In the genomic region with DNA sequence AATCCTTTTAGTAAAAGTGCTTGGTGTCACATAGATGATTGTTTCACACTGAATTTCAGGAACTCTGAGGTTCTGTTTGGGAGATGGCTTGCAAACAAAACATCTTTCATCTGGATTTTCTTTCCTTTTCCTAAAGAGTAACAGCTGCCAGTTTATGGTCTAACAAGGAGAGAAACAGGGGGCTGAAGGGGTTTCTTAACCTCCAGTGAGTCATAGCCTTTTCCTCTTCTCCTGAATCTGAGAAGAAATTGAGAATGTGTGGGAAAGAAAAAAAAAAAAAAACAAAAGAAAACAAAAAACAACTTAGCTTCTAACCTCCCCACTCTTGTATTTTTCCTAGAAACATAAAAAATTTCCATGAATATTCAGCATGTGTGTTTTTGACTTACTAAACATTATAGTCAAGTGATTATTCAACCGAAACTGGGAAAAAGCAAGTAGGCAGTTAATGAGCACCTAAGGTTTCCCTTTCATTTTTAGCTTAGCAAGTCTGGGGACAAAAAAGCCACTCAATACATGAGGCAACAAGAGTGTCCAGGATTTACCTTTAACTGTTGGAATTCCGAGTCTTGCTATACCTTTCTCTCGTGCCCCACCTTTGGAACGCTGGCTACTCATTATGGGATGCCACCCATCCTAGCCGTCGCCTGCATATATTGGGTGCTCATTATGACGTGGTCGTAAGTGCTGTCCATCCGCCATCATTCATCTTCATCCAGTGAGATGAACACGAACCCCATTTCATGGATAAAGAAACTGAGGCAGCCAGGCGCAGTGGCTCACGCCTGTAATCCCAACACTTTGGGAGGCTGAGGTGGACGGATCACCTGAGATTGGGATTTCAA, we compare ENCODE assay signal across 8 cellular contexts. TPM values are rescaled to one million over a fixed set of nuclear protein-coding genes. Genes with fewer than 3 reads are reported as not detected.
A peak's percentile ranks its signal among the peaks of the same experiment; 100 is the strongest.
DNase-seq lines count a peak whose midpoint lies in the region; ATAC-seq and TF ChIP-seq lines count a peak whose summit lies in the region.

No MANE protein-coding gene starts in this region.

- no peaks in the 10 kb centered on the region for H3K27me3 Mint-ChIP-seq in CD8-positive, alpha-beta T cell (ENCODE audit: low read depth)
- peaks cover 24% of the 10 kb centered on the region for H3K27me3 Mint-ChIP-seq in GM23338 (ENCODE audit: insufficient read depth, low read depth, poor library complexity)
- peaks cover 6% of the 10 kb centered on the region for H3K27me3 Mint-ChIP-seq in activated T-helper 2 cell treated with anti-CD3 and anti-CD28 coated beads, Interferon-gamma antibody, Interleukin-2, Interleukin-4, amounts not matched to agents 10 μg/mL and 5 μg/mL and 100 μg/mL, durations not matched to agents 14 hours and 24 hours and 36 hours (ENCODE audit: low read depth)
- H3K27me3 Mint-ChIP-seq in naive B cell: no peaks in the 10 kb centered on the region

- intact Hi-C loops in CD8-positive, alpha-beta T cell (cut with DNase I, micrococcal nuclease): no loop called here
- intact Hi-C loops in activated T-helper 2 cell treated with anti-CD3 and anti-CD28 coated beads, Interferon-gamma antibody, Interleukin-2, Interleukin-4, amounts not matched to agents 10 μg/mL and 5 μg/mL and 100 μg/mL, durations not matched to agents 14 hours and 24 hours and 36 hours (cut with micrococcal nuclease): no loop called here

- no peak for TF ChIP-seq CTCF in CD8-positive, alpha-beta T cell (IDR thresholded peaks at IDR 0.05)
- TF ChIP-seq CTCF in GM23338 (conservative IDR thresholded peaks at IDR 0.05; ENCODE audit: low read depth in 2 of 2): no peak

- H4K20me1 ChIP-seq in GM23338 (replicated peaks; ENCODE audit: insufficient read depth): peaks cover 4% of the 10 kb centered on the region

- peaks cover 8% of the 10 kb centered on the region for H3F3A ChIP-seq in GM23338 (replicated peaks; ENCODE audit: low read depth)

- peaks cover 22% of the 10 kb centered on the region for H3K36me3 Mint-ChIP-seq in CD8-positive, alpha-beta T cell
- H3K36me3 Mint-ChIP-seq in GM23338 (ENCODE audit: low read depth) (peaks cover 12% of the 10 kb centered on the region; the same call in 2 of the 3 replicates), naive B cell (peaks cover 5 to 16% of the 10 kb centered on the region in 2 donors)
- H3K36me3 Mint-ChIP-seq in activated T-helper 2 cell treated with anti-CD3 and anti-CD28 coated beads, Interferon-gamma antibody, Interleukin-2, Interleukin-4, amounts not matched to agents 10 μg/mL and 5 μg/mL and 100 μg/mL, durations not matched to agents 14 hours and 24 hours and 36 hours (ENCODE audit: low read depth): peaks cover 33% of the 10 kb centered on the region

- POLR2A ChIA-PET in CD8-positive, alpha-beta T cell (lab: Charles Lee): interaction anchor here (0.6 to 4.1 kb wide), 4 partner anchors 8 to 301 kb away, joined by 3 to 26 read pairs (median 3); partner anchors contain the start of genes HPS4 and SRRD

- no peaks in the 10 kb centered on the region for H3K27me3 ChIP-seq in CD8-positive, alpha-beta T cell (ENCODE audit: insufficient read depth, low read length)
- peaks cover 24% of the 10 kb centered on the region for H3K27me3 ChIP-seq in GM23338 (ENCODE audit: insufficient read depth)

- H3K27ac ChIP-seq in CD8-positive, alpha-beta T cell (ENCODE audit: low read depth, low read length): no peak overlapping the region
- no peak overlapping the region for H3K27ac ChIP-seq in GM23338 (ENCODE audit: low read depth)

- peak overlapping the region; percentile 77 for H3K4me3 Mint-ChIP-seq in CD8-positive, alpha-beta T cell
- H3K4me3 Mint-ChIP-seq in GM23338 (peak overlapping the region; percentile 85; the same call in 2 of the 3 replicates), naive B cell (peak overlapping the region in 6 of 8 donors; percentile 22 to 93 (median 84))
- peak overlapping the region; percentile 89 for H3K4me3 Mint-ChIP-seq in activated T-helper 2 cell treated with anti-CD3 and anti-CD28 coated beads, Interferon-gamma antibody, Interleukin-2, Interleukin-4, amounts not matched to agents 10 μg/mL and 5 μg/mL and 100 μg/mL, durations not matched to agents 14 hours and 24 hours and 36 hours (ENCODE audit: low read depth)

- H3K9me3 Mint-ChIP-seq in CD8-positive, alpha-beta T cell: no peaks in the 10 kb centered on the region
- peaks cover 3% of the 10 kb centered on the region; the same call in 2 of the 3 replicates for H3K9me3 Mint-ChIP-seq in GM23338
- H3K9me3 Mint-ChIP-seq in activated T-helper 2 cell treated with anti-CD3 and anti-CD28 coated beads, Interferon-gamma antibody, Interleukin-2, Interleukin-4, amounts not matched to agents 10 μg/mL and 5 μg/mL and 100 μg/mL, durations not matched to agents 14 hours and 24 hours and 36 hours: no peaks in the 10 kb centered on the region
- no peaks in the 10 kb centered on the region for H3K9me3 Mint-ChIP-seq in naive B cell

- H3K4me3 ChIP-seq in CD8-positive, alpha-beta T cell (ENCODE audit: low read depth, low read length): no peak overlapping the region
- H3K4me3 ChIP-seq in GM23338: no peak overlapping the region

- peaks cover 49% of the 10 kb centered on the region for H3K4me1 Mint-ChIP-seq in CD8-positive, alpha-beta T cell (ENCODE audit: low read depth)
- H3K4me1 Mint-ChIP-seq in GM23338 (peaks cover 17% of the 10 kb centered on the region), naive B cell (peaks cover 56 to 71% (median 70%) of the 10 kb centered on the region in 3 donors)
- peaks cover 63% of the 10 kb centered on the region for H3K4me1 Mint-ChIP-seq in activated T-helper 2 cell treated with anti-CD3 and anti-CD28 coated beads, Interferon-gamma antibody, Interleukin-2, Interleukin-4, amounts not matched to agents 10 μg/mL and 5 μg/mL and 100 μg/mL, durations not matched to agents 14 hours and 24 hours and 36 hours (ENCODE audit: low read depth)

- H2AFZ ChIP-seq in GM23338: no peak overlapping the region

- H3K4me1 ChIP-seq in CD8-positive, alpha-beta T cell (ENCODE audit: insufficient read depth, low read length): peaks cover 29% of the 10 kb centered on the region
- peaks cover 12% of the 10 kb centered on the region; the same call in 1 of the 2 replicates for H3K4me1 ChIP-seq in GM23338 (ENCODE audit: insufficient read depth)

- no peak overlapping the region for H3K4me2 ChIP-seq in GM23338

- no peak for ATAC-seq in CD8-positive, alpha-beta T cell
- ATAC-seq in GM23338 (no peak), naive B cell (ENCODE audit: low read depth in 2 of 2) (no peak), GM21526 (IDR thresholded peaks at IDR 0.05; ENCODE audit: low FRiP score, unreplicated experiment) (no peak), HG03045 (IDR thresholded peaks at IDR 0.05; ENCODE audit: unreplicated experiment) (no peak)

- CTCF ChIA-PET in CD8-positive, alpha-beta T cell (lab: Charles Lee): interaction anchor here (1.2 kb wide), 2 partner anchors 64 to 72 kb away, joined by 3 to 5 read pairs; no protein-coding TSS in a partner anchor

- no peak overlapping the region for H3K27ac Mint-ChIP-seq in CD8-positive, alpha-beta T cell
- H3K27ac Mint-ChIP-seq in GM23338: no peak overlapping the region
- H3K27ac Mint-ChIP-seq in activated T-helper 2 cell treated with anti-CD3 and anti-CD28 coated beads, Interferon-gamma antibody, Interleukin-2, Interleukin-4, amounts not matched to agents 10 μg/mL and 5 μg/mL and 100 μg/mL, durations not matched to agents 14 hours and 24 hours and 36 hours: peak overlapping the region; percentile 89
- H3K27ac Mint-ChIP-seq in naive B cell: peak overlapping the region in 4 of 6 donors; percentile 8 to 75 (median 42)

- H3K9me3 ChIP-seq in CD8-positive, alpha-beta T cell (ENCODE audit: low read length): no peaks in the 10 kb centered on the region

- peaks cover 6% of the 10 kb centered on the region for H3K79me2 ChIP-seq in GM23338 (replicated peaks; ENCODE audit: insufficient read depth)

- H3K9me2 ChIP-seq in GM23338 (ENCODE audit: insufficient read depth): 0 out of 2 replicates have a peak, but pooled peaks cover 3% of the 10 kb centered on the region

- H3K36me3 ChIP-seq in CD8-positive, alpha-beta T cell (ENCODE audit: insufficient read depth, low read length): no peaks in the 10 kb centered on the region
- H3K36me3 ChIP-seq in GM23338 (ENCODE audit: insufficient read depth): no peaks in the 10 kb centered on the region

- DNase-seq in CD8-positive, alpha-beta T cell: no peak
- DNase-seq in GM23338 (ENCODE audit: low spot score) (no peak), naive B cell (no peak), iPS-NIHi7 (ENCODE audit: extremely low spot score) (no peak), NCI-H69 (lab: John Stamatoyannopoulos, UW) (no peak)
- no peak for DNase-seq in activated T-helper 2 cell treated with anti-CD3 and anti-CD28 coated beads, Interferon-gamma antibody, Interleukin-2, Interleukin-4, amounts not matched to agents 10 μg/mL and 5 μg/mL and 100 μg/mL, durations not matched to agents 14 hours and 24 hours and 36 hours (ENCODE audit: low spot score)

TF ChIP-seq in GM23338, 12 proteins besides CTCF, POLR2A, EP300 and RAD21 (continues in another document):
- TF ChIP-seq NANOG (IDR thresholded peaks at IDR 0.05; ENCODE audit: borderline replicate concordance): no peak
- no peak for TF ChIP-seq ZNF114 (CRISPR knock-in tag; IDR thresholded peaks at IDR 0.05)
- TF ChIP-seq EZH2phosphoT487 (IDR thresholded peaks at IDR 0.05; ENCODE audit: unreplicated experiment): no peak
- no peak for TF ChIP-seq STAT1 (IDR thresholded peaks at IDR 0.05; ENCODE audit: unreplicated experiment)

RNA-seq across cellular contexts. Expression of gene ASPHD2, which starts 2.3 kb away (rescaled TPM):
- under 1 TPM; 0.90 to 1.00 TPM for total RNA-seq in CD8-positive, alpha-beta T cell
- total RNA-seq in GM23338 (2014; rRNA removed; shearing (Covaris generic)): 9.3 and 10.0 TPM in 2 replicates
- polyA plus RNA-seq in GM23338 (2016; fragmentation: Nextera tagmentation; extraction: Ambion mirVana): 6.0 and 8.3 TPM in 2 replicates
- 14.2 and 14.5 TPM in 2 replicates for total RNA-seq in activated T-helper 2 cell treated with anti-CD3 and anti-CD28 coated beads, Interferon-gamma antibody, Interleukin-2, Interleukin-4, amounts not matched to agents 10 μg/mL and 5 μg/mL and 100 μg/mL, durations not matched to agents 14 hours and 24 hours and 36 hours
- polyA plus RNA-seq in naive B cell (ENCODE audit: low read depth in 6 of 6): 1 to 10 TPM; 2.1 to 9.7 (median 6.6) TPM

RNA-seq across cellular contexts. Expression of gene HPS4, which starts 52.2 kb away (rescaled TPM):
- total RNA-seq in CD8-positive, alpha-beta T cell: 10 to 100 TPM; 67.0 to 71.0 TPM
- total RNA-seq in GM23338 (2014; rRNA removed; shearing (Covaris generic)): 36.9 and 49.4 TPM in 2 replicates
- polyA plus RNA-seq in GM23338 (2016; fragmentation: Nextera tagmentation; extraction: Ambion mirVana): 17.8 and 20.3 TPM in 2 replicates
- 39.0 and 39.4 TPM in 2 replicates for total RNA-seq in activated T-helper 2 cell treated with anti-CD3 and anti-CD28 coated beads, Interferon-gamma antibody, Interleukin-2, Interleukin-4, amounts not matched to agents 10 μg/mL and 5 μg/mL and 100 μg/mL, durations not matched to agents 14 hours and 24 hours and 36 hours
- polyA plus RNA-seq in naive B cell (ENCODE audit: low read depth in 6 of 6): 10 to 100 TPM; 16.7 to 26.9 (median 24.6) TPM

RNA-seq across cellular contexts. Expression of gene SRRD, which starts 52.3 kb away (rescaled TPM):
- 10 to 100 TPM; 22.1 to 24.1 TPM for total RNA-seq in CD8-positive, alpha-beta T cell
- total RNA-seq in GM23338 (2014; rRNA removed; shearing (Covaris generic)): 17.8 and 34.4 TPM in 2 replicates
- polyA plus RNA-seq in GM23338 (2016; fragmentation: Nextera tagmentation; extraction: Ambion mirVana) (17.8 and 23.2 TPM in 2 replicates), naive B cell (ENCODE audit: low read depth in 6 of 6) (10 to 100 TPM; 17.5 to 28.3 (median 22.7) TPM)
- 21.6 and 23.0 TPM in 2 replicates for total RNA-seq in activated T-helper 2 cell treated with anti-CD3 and anti-CD28 coated beads, Interferon-gamma antibody, Interleukin-2, Interleukin-4, amounts not matched to agents 10 μg/mL and 5 μg/mL and 100 μg/mL, durations not matched to agents 14 hours and 24 hours and 36 hours

Comparison
In these comparisons a context has a peak if more than half of its experiments do, and no peak if none do; other contexts are left out.
1. H3K27ac Mint-ChIP-seq: peak in activated T-helper 2 cell treated with anti-CD3 and anti-CD28 coated beads, Interferon-gamma antibody, Interleukin-2, Interleukin-4, amounts not matched to agents 10 μg/mL and 5 μg/mL and 100 μg/mL, durations not matched to agents 14 hours and 24 hours and 36 hours (single experiment) and naive B cell (4 of 6); none in CD8-positive, alpha-beta T cell (single experiment) and GM23338 (single experiment).
2. Peak in every context shown above with its lines, with median percentiles within 50 percentile points of each other: H3K4me3 Mint-ChIP-seq.